In the genomic region with DNA sequence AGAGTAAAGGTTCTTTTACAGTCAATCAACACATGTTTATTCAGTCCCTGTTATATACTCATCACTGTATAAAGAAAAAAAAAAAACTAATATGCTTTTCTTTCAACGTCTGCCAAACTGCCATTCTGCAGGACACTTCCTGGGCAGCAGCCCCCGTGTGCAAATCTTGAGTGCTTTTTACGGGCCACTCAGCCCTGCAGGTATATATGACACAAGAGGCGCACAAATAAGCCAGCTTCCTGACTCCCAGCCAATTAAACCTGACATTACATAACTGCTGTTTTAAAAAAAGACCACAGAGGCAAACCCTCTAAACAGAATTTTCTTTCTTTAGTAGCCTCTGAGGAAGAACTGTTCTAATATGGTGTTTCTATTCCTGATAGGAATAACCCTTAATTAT, we compare ENCODE assay signal across 21 cellular contexts.
DNase-seq lines count a peak whose midpoint lies in the region; ATAC-seq, FAIRE-seq and TF ChIP-seq lines count a peak whose summit lies in the region.
"Had no signal": no experiment of that assay in that cellular context is flagged by ENCODE, and none has a peak within 500 bp of the region (broad histone marks: within the 10 kb centered on the region; RNA-seq: fewer than 3 reads in every experiment).

No MANE protein-coding gene starts in this region.

- H3K9me3 Mint-ChIP-seq in mesothelial cell of epicardium: peaks cover 8% of the 10 kb centered on the region
- H3K9me3 Mint-ChIP-seq: activated naive CD8-positive, alpha-beta T cell treated with anti-CD3 and anti-CD28 coated beads, Interleukin-2, amount 10 ng/mL, durations not matched to agents 7 days and 5 days had no signal

- peaks cover 2% of the 10 kb centered on the region for H3K36me3 Mint-ChIP-seq in mesothelial cell of epicardium
- H3K36me3 Mint-ChIP-seq: activated naive CD8-positive, alpha-beta T cell treated with anti-CD3 and anti-CD28 coated beads, Interleukin-2, amount 10 ng/mL, durations not matched to agents 7 days and 5 days; naive B cell had no signal

- H3K4me1 ChIP-seq in HUES6 (ENCODE audit: control insufficient read depth, insufficient read depth, low read length): peaks cover 36% of the 10 kb centered on the region
- peaks cover 0 to 4% of the 10 kb centered on the region in 2 donors for H3K4me1 ChIP-seq in kidney (ENCODE audit: control insufficient read depth in 1 of 2, insufficient read depth in 1 of 2, low read depth in 1 of 2, low read length in 2 of 2)
- H3K4me1 ChIP-seq: gastroesophageal sphincter had no signal

- peaks cover 17% of the 10 kb centered on the region for H3K4me1 Mint-ChIP-seq in mesothelial cell of epicardium
- H3K4me1 Mint-ChIP-seq: activated naive CD8-positive, alpha-beta T cell treated with anti-CD3 and anti-CD28 coated beads, Interleukin-2, amount 10 ng/mL, durations not matched to agents 7 days and 5 days; naive B cell had no signal

- no peak overlapping the region for H3K4me3 Mint-ChIP-seq in mesothelial cell of epicardium
- H3K4me3 Mint-ChIP-seq: activated CD8-positive, alpha-beta T cell treated with anti-CD3 and anti-CD28 coated beads for 36 hours; activated naive CD8-positive, alpha-beta T cell treated with anti-CD3 and anti-CD28 coated beads, Interleukin-2, amount 10 ng/mL, durations not matched to agents 7 days and 5 days; naive B cell had no signal

- no peak for ATAC-seq in GM21737 (IDR thresholded peaks at IDR 0.05; ENCODE audit: unreplicated experiment)
- ATAC-seq: activated CD8-positive, alpha-beta T cell treated with anti-CD3 and anti-CD28 coated beads for 36 hours; gastroesophageal sphincter had no signal

- H3K27ac Mint-ChIP-seq in mesothelial cell of epicardium: no peak overlapping the region
- H3K27ac Mint-ChIP-seq: activated CD8-positive, alpha-beta T cell treated with anti-CD3 and anti-CD28 coated beads for 36 hours; activated naive CD8-positive, alpha-beta T cell treated with anti-CD3 and anti-CD28 coated beads, Interleukin-2, amount 10 ng/mL, durations not matched to agents 7 days and 5 days; naive B cell had no signal

- H3K4me3 ChIP-seq in HUES6 (ENCODE audit: low read depth, low read length): no peak overlapping the region
- no peak overlapping the region for H3K4me3 ChIP-seq in kidney (ENCODE audit: low read length in 2 of 2)
- H3K4me3 ChIP-seq: gastroesophageal sphincter, GM23248 had no signal

- no peak for FAIRE-seq in kidney (lab: Jason Lieb, UNC)
- FAIRE-seq: small intestine had no signal

- H3K9ac ChIP-seq in HUES6 (ENCODE audit: low read length) (no peak overlapping the region), kidney (ENCODE audit: low read length in 2 of 2) (no peak overlapping the region)
- H3K9ac ChIP-seq: GM23248 had no signal

- intact Hi-C loops in kidney (cut with DNase I): no loop called here

- H3K27me3 ChIP-seq in HUES6 (ENCODE audit: control insufficient read depth, insufficient read depth, low read length): no peaks in the 10 kb centered on the region
- H3K27me3 ChIP-seq: brain microvascular endothelial cell, dorsolateral prefrontal cortex had no signal

- H3K36me3 ChIP-seq in HUES6 (ENCODE audit: control insufficient read depth, insufficient read depth, low read length) (peaks cover 11% of the 10 kb centered on the region; the same call in 1 of the 2 replicates), kidney (ENCODE audit: control insufficient read depth in 1 of 2, insufficient read depth in 2 of 2, low read length in 2 of 2) (no peaks in the 10 kb centered on the region)
- H3K36me3 ChIP-seq: brain microvascular endothelial cell, gastroesophageal sphincter had no signal

- H3K27me3 Mint-ChIP-seq in mesothelial cell of epicardium (ENCODE audit: low read depth): no peaks in the 10 kb centered on the region

- H3K9me3 ChIP-seq in HUES6 (ENCODE audit: control insufficient read depth, insufficient read depth, low read depth, low read length) (peaks cover 12% of the 10 kb centered on the region), kidney (ENCODE audit: control insufficient read depth in 1 of 2, low read length in 2 of 2) (no peaks in the 10 kb centered on the region)
- H3K9me3 ChIP-seq: gastroesophageal sphincter had no signal

- no peak for TF ChIP-seq CTCF in mesothelial cell of epicardium (IDR thresholded peaks at IDR 0.05; ENCODE audit: unreplicated experiment)
- TF ChIP-seq CTCF in kidney (IDR thresholded peaks at IDR 0.05; ENCODE audit: borderline replicate concordance, extremely low read depth, insufficient read depth): no peak

- DNase-seq in COR-L47 (lab: John Stamatoyannopoulos, UW): peak; percentile 24
- peak; percentile 52 for DNase-seq in NCI-H345 treated with DMSO at 0.1 percent for 48 hours (lab: John Stamatoyannopoulos, UW; ENCODE audit: unreplicated experiment)
- peak; percentile 84 for DNase-seq in cerebellar cortex (ENCODE audit: low spot score)
- no peak for DNase-seq in A172 (ENCODE audit: low spot score)
- no peak for DNase-seq in mesothelial cell of epicardium (ENCODE audit: low spot score in 2 of 2, unreplicated experiment in 2 of 2)
- DNase-seq in kidney: no peak
- DNase-seq: activated CD8-positive, alpha-beta T cell treated with anti-CD3 and anti-CD28 coated beads for 36 hours; activated naive CD8-positive, alpha-beta T cell treated with anti-CD3 and anti-CD28 coated beads, Interleukin-2, amount 10 ng/mL, durations not matched to agents 7 days and 5 days; activated T-cell treated with anti-CD3 and anti-CD28 coated beads, Interleukin-2, amount 50 U/mL, for 48 hours; brain microvascular endothelial cell; dorsolateral prefrontal cortex; erythroblast; GM23248; naive B cell; small intestine; stimulated activated CD4-positive, alpha-beta T cell treated with anti-CD3 and anti-CD28 coated beads, Interleukin-4, amount 100 ng/mL, for 4 hours; stimulated activated CD8-positive, alpha-beta memory T cell treated with anti-CD3 and anti-CD28 coated beads, Interleukin-4, amount 100 ng/mL, for 48 hours; SW 1271 had no signal

- H3K27ac ChIP-seq in HUES6 (ENCODE audit: low read depth, low read length): peak overlapping the region; percentile 36; the same call in 1 of the 2 replicates
- H3K27ac ChIP-seq in kidney (ENCODE audit: low read depth in 2 of 2, low read length in 2 of 2): no peak overlapping the region
- H3K27ac ChIP-seq: brain microvascular endothelial cell, gastroesophageal sphincter, GM23248 had no signal

Comparison
In these comparisons a context has a peak if more than half of its experiments do, and no peak if none do; other contexts are left out.
1. DNase-seq: peak in COR-L47 (single experiment), NCI-H345 treated with DMSO at 0.1 percent for 48 hours (single experiment) and cerebellar cortex (single experiment); none in A172 (single experiment), mesothelial cell of epicardium (0 of 2) and kidney (single experiment).